Comparison of ENCODE assay signal across 25 cellular contexts in the genomic region with DNA sequence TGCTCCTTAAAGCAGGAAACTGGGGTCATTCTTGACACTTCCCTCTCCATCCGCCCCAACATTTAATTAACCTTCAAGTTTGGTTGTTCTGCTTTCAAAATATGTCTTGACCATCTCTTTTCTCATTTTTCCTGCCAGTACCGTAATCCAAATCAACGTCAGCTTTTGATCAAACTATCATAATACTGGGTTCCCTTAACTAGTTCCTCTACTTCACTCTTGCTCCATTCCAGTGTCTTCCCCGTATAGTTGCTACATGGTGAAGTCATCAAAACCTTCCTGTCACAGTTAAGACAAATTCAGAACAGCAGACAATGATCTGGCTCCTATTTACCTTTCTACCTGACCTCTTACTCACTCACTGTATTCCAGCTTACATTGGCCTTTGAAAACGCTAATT.
DNase-seq lines count a peak whose midpoint lies in the region; ATAC-seq, FAIRE-seq and TF ChIP-seq lines count a peak whose summit lies in the region.
"Had no signal": no experiment of that assay in that cellular context is flagged by ENCODE, and none has a peak within 500 bp of the region (broad histone marks: within the 10 kb centered on the region; RNA-seq: fewer than 3 reads in every experiment).

No MANE protein-coding gene starts in this region.

- no peak for FAIRE-seq in urothelium cell line (lab: Jason Lieb, UNC)
- FAIRE-seq: G401.6, H54 had no signal

- no peaks in the 10 kb centered on the region for H3K9me3 Mint-ChIP-seq in nephron progenitor cell
- H3K9me3 Mint-ChIP-seq: CD4-positive, CD25-positive, alpha-beta regulatory T cell; T-cell had no signal

- no peak overlapping the region for H3K27ac Mint-ChIP-seq in nephron progenitor cell
- H3K27ac Mint-ChIP-seq: CD4-positive, CD25-positive, alpha-beta regulatory T cell; IgD-negative memory B cell; T-cell had no signal

- no peak for ATAC-seq in GM21360 (IDR thresholded peaks at IDR 0.05; ENCODE audit: unreplicated experiment)
- ATAC-seq: T-cell had no signal

- H3K4me3 ChIP-seq in neutrophil (ENCODE audit: low read depth in 1 of 2, low read length in 1 of 2) = peak overlapping the region in 1 of 2 experiments; percentile 28
- H3K4me3 ChIP-seq: Peyer's patch had no signal

- H3K4me1 ChIP-seq in neutrophil (ENCODE audit: control insufficient read depth in 1 of 2, insufficient read depth in 1 of 2, low read depth in 1 of 2, low read length in 1 of 2) = peaks cover 22 to 29% of the 10 kb centered on the region in 2 experiments
- H3K4me1 ChIP-seq: Peyer's patch had no signal

- no peaks in the 10 kb centered on the region for H3K36me3 ChIP-seq in neutrophil
- H3K36me3 ChIP-seq: Peyer's patch had no signal

- H3K4me1 Mint-ChIP-seq in nephron progenitor cell = no peaks in the 10 kb centered on the region
- H3K4me1 Mint-ChIP-seq: CD4-positive, CD25-positive, alpha-beta regulatory T cell; T-cell had no signal

- peaks cover 74% of the 10 kb centered on the region for H3K27me3 ChIP-seq in neutrophil

- H3K27me3 Mint-ChIP-seq in nephron progenitor cell (ENCODE audit: low read depth, poor library complexity) = peaks cover 35% of the 10 kb centered on the region

- H3K27ac ChIP-seq in neutrophil (peak overlapping the region; percentile 61), substantia nigra (ENCODE audit: low read depth, low read length, poor library complexity, severe bottlenecking) (no peak overlapping the region)
- H3K27ac ChIP-seq: 22Rv1, HL-60, Peyer's patch had no signal

- TF ChIP-seq CTCF in neutrophil (IDR thresholded peaks at IDR 0.05) (no peak), nephron progenitor cell (IDR thresholded peaks at IDR 0.05) (no peak)

- no peak overlapping the region for H3K4me3 Mint-ChIP-seq in nephron progenitor cell
- H3K4me3 Mint-ChIP-seq: CD4-positive, CD25-positive, alpha-beta regulatory T cell; IgD-negative memory B cell; T-cell had no signal

- no peaks in the 10 kb centered on the region for H3K36me3 Mint-ChIP-seq in nephron progenitor cell (ENCODE audit: low read depth)
- H3K36me3 Mint-ChIP-seq: CD4-positive, CD25-positive, alpha-beta regulatory T cell; IgD-negative memory B cell; T-cell had no signal

- no peaks in the 10 kb centered on the region for H3K9me3 ChIP-seq in neutrophil
- H3K9me3 ChIP-seq: Peyer's patch, SK-N-SH had no signal

- DNase-seq in SIG-M5 treated with dmso at 0.1 percent for 504 hours (lab: John Stamatoyannopoulos, UW; ENCODE audit: unreplicated experiment) = peak; percentile 7
- DNase-seq in SIG-M5 (lab: John Stamatoyannopoulos, UW) = no peak
- DNase-seq in SKM-1 treated with dmso at 0.1 percent for 144 hours (lab: John Stamatoyannopoulos, UW; ENCODE audit: unreplicated experiment) = peak; percentile 17
- DNase-seq in substantia nigra (lab: John Stamatoyannopoulos, UW) = no peak
- no peak for DNase-seq in nephron progenitor cell
- DNase-seq in urothelium cell line (ENCODE audit: low spot score) = no peak
- DNase-seq: ACHN; CD4-positive, CD25-positive, alpha-beta regulatory T cell; DMS53; NCI-H1105 treated with DMSO at 0.1 percent for 48 hours; NCI-H146; NCI-H1930; NCI-H2107; NCI-H524 treated with DMSO at 0.1 percent for 48 hours; Peyer's patch; SHP77 treated with DMSO at 0.1 percent for 48 hours; SK-N-SH; T-cell had no signal

Comparison
In these comparisons a context has a peak if more than half of its experiments do, and no peak if none do; other contexts are left out.
1. DNase-seq: peak in SIG-M5 treated with dmso at 0.1 percent for 504 hours (single experiment) and SKM-1 treated with dmso at 0.1 percent for 144 hours (single experiment); none in SIG-M5 (single experiment), substantia nigra (0 of 49), nephron progenitor cell (single experiment) and urothelium cell line (single experiment).